1 cellular context compared by ENCODE assay signal in genomic region chr17:45320931-45321461, GRCh38.
TF ChIP-seq lines count a peak whose summit lies in the region.

No MANE protein-coding gene starts in this region.

TF ChIP-seq in HEK293, 187 proteins besides CTCF, POLR2A, EP300 and RAD21 (continued from another document and continues in another):
- TF ChIP-seq ZNF518A (tag by site-specific recombination; conservative IDR thresholded peaks at IDR 0.05; ENCODE audit: low read depth) (peak; percentile 54), ZNF140 (tag by site-specific recombination; IDR thresholded peaks at IDR 0.05) (no peak), ZNF433 (tag by site-specific recombination; IDR thresholded peaks at IDR 0.05; ENCODE audit: low read depth) (no peak), GLI2 (tag by site-specific recombination; IDR thresholded peaks at IDR 0.05; ENCODE audit: borderline replicate concordance, low read depth) (peak; percentile 81; the same call in 1 of the 2 replicates), ZNF2 (tag by site-specific recombination; IDR thresholded peaks at IDR 0.05) (peak; percentile 88; the same call in 1 of the 2 replicates), ZNF624 (tag by site-specific recombination; IDR thresholded peaks at IDR 0.05) (no peak), HOXC10 (CRISPR knock-in tag; IDR thresholded peaks at IDR 0.05) (0 out of 2 replicates have a peak, but pooled peaks have one; percentile 73), HOXD13 (CRISPR knock-in tag; IDR thresholded peaks at IDR 0.05; ENCODE audit: borderline replicate concordance) (peak; percentile 76; the same call in 1 of the 2 replicates), ZNF24 (tag by site-specific recombination; IDR thresholded peaks at IDR 0.05) (peak; percentile 99), ZNF513 (tag by site-specific recombination; IDR thresholded peaks at IDR 0.05) (no peak), YY1 (tag by site-specific recombination; IDR thresholded peaks at IDR 0.05) (no peak), ZNF791 (tag by site-specific recombination; IDR thresholded peaks at IDR 0.05) (no peak), ZNF76 (tag by site-specific recombination; IDR thresholded peaks at IDR 0.05; ENCODE audit: borderline replicate concordance, low read depth) (peak; percentile 53; the same call in 1 of the 2 replicates), ZNF664 (tag by site-specific recombination; IDR thresholded peaks at IDR 0.05) (peak; percentile 24; the same call in 1 of the 2 replicates), ZBTB17 (tag by site-specific recombination; IDR thresholded peaks at IDR 0.05) (peak; percentile 97), SCRT2 (tag by site-specific recombination; IDR thresholded peaks at IDR 0.05) (peak; percentile 51; the same call in 1 of the 2 replicates), PRDM6 (tag by site-specific recombination; IDR thresholded peaks at IDR 0.05) (peak; percentile 100), ZBTB26 (tag by site-specific recombination; optimal IDR thresholded peaks at IDR 0.05) (no peak), TRIM28 (IDR thresholded peaks at IDR 0.05; ENCODE audit: borderline replicate concordance, low read length) (peak; percentile 99), ZSCAN23 (tag by site-specific recombination; IDR thresholded peaks at IDR 0.05) (peak; percentile 62; the same call in 1 of the 2 replicates), ZNF391 (tag by site-specific recombination; IDR thresholded peaks at IDR 0.05; ENCODE audit: borderline replicate concordance, low read depth) (peak; percentile 93; the same call in 1 of the 2 replicates), ZBTB21 (tag by site-specific recombination; IDR thresholded peaks at IDR 0.05) (peak; percentile 90), ZBTB1 (tag by site-specific recombination; IDR thresholded peaks at IDR 0.05) (peak; percentile 80; the same call in 1 of the 2 replicates), ZNF629 (tag by site-specific recombination; IDR thresholded peaks at IDR 0.05) (peak; percentile 97), ZNF639 (tag by site-specific recombination; IDR thresholded peaks at IDR 0.05) (peak; percentile 96), ZNF843 (tag by site-specific recombination; IDR thresholded peaks at IDR 0.05) (peak; percentile 93), ZNF549 (tag by site-specific recombination; IDR thresholded peaks at IDR 0.05) (no peak), ZNF426 (tag by site-specific recombination; IDR thresholded peaks at IDR 0.05) (no peak), ZNF202 (tag by site-specific recombination; IDR thresholded peaks at IDR 0.05; ENCODE audit: borderline replicate concordance) (no peak), KLF1 (tag by site-specific recombination; IDR thresholded peaks at IDR 0.05) (no peak), KLF9 (tag by site-specific recombination; IDR thresholded peaks at IDR 0.05; ENCODE audit: low read depth) (no peak; the same call in 1 of the 2 replicates), SP3 (tag by site-specific recombination; IDR thresholded peaks at IDR 0.05) (peak; percentile 52), ZBTB8A (tag by site-specific recombination; IDR thresholded peaks at IDR 0.05) (peak; percentile 60; the same call in 1 of the 2 replicates), GLIS1 (tag by site-specific recombination; IDR thresholded peaks at IDR 0.05) (peak; percentile 78), FEZF1 (tag by site-specific recombination; IDR thresholded peaks at IDR 0.05) (peak; percentile 85), ZNF558 (tag by site-specific recombination; IDR thresholded peaks at IDR 0.05) (peak; percentile 91)
- TF ChIP-seq, protein P1, sequence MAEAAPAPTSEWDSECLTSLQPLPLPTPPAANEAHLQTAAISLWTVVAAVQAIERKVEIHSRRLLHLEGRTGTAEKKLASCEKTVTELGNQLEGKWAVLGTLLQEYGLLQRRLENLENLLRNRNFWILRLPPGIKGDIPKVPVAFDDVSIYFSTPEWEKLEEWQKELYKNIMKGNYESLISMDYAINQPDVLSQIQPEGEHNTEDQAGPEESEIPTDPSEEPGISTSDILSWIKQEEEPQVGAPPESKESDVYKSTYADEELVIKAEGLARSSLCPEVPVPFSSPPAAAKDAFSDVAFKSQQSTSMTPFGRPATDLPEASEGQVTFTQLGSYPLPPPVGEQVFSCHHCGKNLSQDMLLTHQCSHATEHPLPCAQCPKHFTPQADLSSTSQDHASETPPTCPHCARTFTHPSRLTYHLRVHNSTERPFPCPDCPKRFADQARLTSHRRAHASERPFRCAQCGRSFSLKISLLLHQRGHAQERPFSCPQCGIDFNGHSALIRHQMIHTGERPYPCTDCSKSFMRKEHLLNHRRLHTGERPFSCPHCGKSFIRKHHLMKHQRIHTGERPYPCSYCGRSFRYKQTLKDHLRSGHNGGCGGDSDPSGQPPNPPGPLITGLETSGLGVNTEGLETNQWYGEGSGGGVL (tag by site-specific recombination; IDR thresholded peaks at IDR 0.05): peak; percentile 83
- TF ChIP-seq, protein P2, sequence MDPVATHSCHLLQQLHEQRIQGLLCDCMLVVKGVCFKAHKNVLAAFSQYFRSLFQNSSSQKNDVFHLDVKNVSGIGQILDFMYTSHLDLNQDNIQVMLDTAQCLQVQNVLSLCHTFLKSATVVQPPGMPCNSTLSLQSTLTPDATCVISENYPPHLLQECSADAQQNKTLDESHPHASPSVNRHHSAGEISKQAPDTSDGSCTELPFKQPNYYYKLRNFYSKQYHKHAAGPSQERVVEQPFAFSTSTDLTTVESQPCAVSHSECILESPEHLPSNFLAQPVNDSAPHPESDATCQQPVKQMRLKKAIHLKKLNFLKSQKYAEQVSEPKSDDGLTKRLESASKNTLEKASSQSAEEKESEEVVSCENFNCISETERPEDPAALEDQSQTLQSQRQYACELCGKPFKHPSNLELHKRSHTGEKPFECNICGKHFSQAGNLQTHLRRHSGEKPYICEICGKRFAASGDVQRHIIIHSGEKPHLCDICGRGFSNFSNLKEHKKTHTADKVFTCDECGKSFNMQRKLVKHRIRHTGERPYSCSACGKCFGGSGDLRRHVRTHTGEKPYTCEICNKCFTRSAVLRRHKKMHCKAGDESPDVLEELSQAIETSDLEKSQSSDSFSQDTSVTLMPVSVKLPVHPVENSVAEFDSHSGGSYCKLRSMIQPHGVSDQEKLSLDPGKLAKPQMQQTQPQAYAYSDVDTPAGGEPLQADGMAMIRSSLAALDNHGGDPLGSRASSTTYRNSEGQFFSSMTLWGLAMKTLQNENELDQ (tag by site-specific recombination; IDR thresholded peaks at IDR 0.05; ENCODE audit: low read depth): no peak
- TF ChIP-seq, protein P3, sequence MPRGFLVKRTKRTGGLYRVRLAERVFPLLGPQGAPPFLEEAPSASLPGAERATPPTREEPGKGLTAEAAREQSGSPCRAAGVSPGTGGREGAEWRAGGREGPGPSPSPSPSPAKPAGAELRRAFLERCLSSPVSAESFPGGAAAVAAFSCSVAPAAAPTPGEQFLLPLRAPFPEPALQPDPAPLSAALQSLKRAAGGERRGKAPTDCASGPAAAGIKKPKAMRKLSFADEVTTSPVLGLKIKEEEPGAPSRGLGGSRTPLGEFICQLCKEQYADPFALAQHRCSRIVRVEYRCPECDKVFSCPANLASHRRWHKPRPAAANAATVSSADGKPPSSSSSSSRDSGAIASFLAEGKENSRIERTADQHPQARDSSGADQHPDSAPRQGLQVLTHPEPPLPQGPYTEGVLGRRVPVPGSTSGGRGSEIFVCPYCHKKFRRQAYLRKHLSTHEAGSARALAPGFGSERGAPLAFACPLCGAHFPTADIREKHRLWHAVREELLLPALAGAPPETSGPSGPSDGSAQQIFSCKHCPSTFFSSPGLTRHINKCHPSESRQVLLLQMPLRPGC (tag by site-specific recombination; IDR thresholded peaks at IDR 0.05): peak; percentile 100
- TF ChIP-seq, protein P4, sequence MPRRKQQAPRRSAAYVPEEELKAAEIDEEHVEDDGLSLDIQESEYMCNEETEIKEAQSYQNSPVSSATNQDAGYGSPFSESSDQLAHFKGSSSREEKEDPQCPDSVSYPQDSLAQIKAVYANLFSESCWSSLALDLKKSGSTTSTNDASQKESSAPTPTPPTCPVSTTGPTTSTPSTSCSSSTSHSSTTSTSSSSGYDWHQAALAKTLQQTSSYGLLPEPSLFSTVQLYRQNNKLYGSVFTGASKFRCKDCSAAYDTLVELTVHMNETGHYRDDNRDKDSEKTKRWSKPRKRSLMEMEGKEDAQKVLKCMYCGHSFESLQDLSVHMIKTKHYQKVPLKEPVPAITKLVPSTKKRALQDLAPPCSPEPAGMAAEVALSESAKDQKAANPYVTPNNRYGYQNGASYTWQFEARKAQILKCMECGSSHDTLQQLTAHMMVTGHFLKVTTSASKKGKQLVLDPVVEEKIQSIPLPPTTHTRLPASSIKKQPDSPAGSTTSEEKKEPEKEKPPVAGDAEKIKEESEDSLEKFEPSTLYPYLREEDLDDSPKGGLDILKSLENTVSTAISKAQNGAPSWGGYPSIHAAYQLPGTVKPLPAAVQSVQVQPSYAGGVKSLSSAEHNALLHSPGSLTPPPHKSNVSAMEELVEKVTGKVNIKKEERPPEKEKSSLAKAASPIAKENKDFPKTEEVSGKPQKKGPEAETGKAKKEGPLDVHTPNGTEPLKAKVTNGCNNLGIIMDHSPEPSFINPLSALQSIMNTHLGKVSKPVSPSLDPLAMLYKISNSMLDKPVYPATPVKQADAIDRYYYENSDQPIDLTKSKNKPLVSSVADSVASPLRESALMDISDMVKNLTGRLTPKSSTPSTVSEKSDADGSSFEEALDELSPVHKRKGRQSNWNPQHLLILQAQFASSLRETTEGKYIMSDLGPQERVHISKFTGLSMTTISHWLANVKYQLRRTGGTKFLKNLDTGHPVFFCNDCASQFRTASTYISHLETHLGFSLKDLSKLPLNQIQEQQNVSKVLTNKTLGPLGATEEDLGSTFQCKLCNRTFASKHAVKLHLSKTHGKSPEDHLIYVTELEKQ (tag by site-specific recombination; IDR thresholded peaks at IDR 0.05; ENCODE audit: borderline replicate concordance): peak; percentile 97
